In genomic region chr3:183967693-183968092, GRCh38 we compare ENCODE assay signal across 1 cellular context.
TF ChIP-seq lines count a peak whose summit lies in the region.

No MANE protein-coding gene starts in this region.

TF ChIP-seq in WTC11, 78 proteins besides CTCF, POLR2A, EP300 and RAD21 (continued from another document):
- TF ChIP-seq ZNF532 (CRISPR knock-in tag; IDR thresholded peaks at IDR 0.05; ENCODE audit: borderline replicate concordance) (no peak), GTF2I (CRISPR knock-in tag; conservative IDR thresholded peaks at IDR 0.05) (no peak), SMAD4 (CRISPR knock-in tag; IDR thresholded peaks at IDR 0.05) (no peak), RELA (CRISPR knock-in tag; IDR thresholded peaks at IDR 0.05; ENCODE audit: borderline replicate concordance) (no peak), STAT6 (CRISPR knock-in tag; conservative IDR thresholded peaks at IDR 0.05; ENCODE audit: low read depth) (no peak), ZNF396 (CRISPR knock-in tag; IDR thresholded peaks at IDR 0.05; ENCODE audit: borderline replicate concordance) (no peak), GRHL2 (CRISPR knock-in tag; IDR thresholded peaks at IDR 0.05; ENCODE audit: insufficient replicate concordance, severe bottlenecking) (no peak), NR3C1 (CRISPR knock-in tag; conservative IDR thresholded peaks at IDR 0.05; ENCODE audit: low read depth) (no peak)
- TF ChIP-seq, protein P1, sequence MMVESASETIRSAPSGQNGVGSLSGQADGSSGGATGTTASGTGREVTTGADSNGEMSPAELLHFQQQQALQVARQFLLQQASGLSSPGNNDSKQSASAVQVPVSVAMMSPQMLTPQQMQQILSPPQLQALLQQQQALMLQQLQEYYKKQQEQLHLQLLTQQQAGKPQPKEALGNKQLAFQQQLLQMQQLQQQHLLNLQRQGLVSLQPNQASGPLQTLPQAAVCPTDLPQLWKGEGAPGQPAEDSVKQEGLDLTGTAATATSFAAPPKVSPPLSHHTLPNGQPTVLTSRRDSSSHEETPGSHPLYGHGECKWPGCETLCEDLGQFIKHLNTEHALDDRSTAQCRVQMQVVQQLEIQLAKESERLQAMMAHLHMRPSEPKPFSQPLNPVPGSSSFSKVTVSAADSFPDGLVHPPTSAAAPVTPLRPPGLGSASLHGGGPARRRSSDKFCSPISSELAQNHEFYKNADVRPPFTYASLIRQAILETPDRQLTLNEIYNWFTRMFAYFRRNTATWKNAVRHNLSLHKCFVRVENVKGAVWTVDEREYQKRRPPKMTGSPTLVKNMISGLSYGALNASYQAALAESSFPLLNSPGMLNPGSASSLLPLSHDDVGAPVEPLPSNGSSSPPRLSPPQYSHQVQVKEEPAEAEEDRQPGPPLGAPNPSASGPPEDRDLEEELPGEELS (CRISPR knock-in tag; IDR thresholded peaks at IDR 0.05), result no peak
